14 cellular contexts compared by ENCODE assay signal in the genomic region with DNA sequence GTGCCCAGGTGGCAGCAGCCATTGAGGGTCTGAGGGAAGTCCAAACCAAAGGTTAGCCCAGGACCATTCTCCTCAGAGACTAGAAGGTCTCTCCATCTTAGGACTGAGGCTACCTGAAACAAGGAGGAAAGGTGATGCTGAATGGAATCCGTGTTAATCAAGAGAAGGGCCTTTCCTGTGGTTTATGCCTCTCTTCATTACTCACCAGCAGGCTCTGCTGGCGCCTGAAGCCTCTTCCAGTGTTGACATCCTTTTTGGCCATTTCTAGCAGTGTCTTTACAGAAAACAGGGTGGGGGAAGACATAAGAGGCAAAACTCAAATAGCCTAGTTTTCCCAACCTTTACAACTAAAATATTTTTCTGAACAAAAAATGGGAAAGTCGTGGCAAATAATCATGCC.
A peak's percentile ranks its signal among the peaks of the same experiment; 100 is the strongest.
DNase-seq lines count a peak whose midpoint lies in the region; TF ChIP-seq lines count a peak whose summit lies in the region.
"Had no signal": no experiment of that assay in that cellular context is flagged by ENCODE, and none has a peak within 500 bp of the region (broad histone marks: within the 10 kb centered on the region; RNA-seq: fewer than 3 reads in every experiment).

No MANE protein-coding gene starts in this region.

- H3K4me3 ChIP-seq in epithelial cell of esophagus (ENCODE audit: low read length) (no peak overlapping the region), retinal pigment epithelial cell (ENCODE audit: low read length) (no peak overlapping the region), suprapubic skin (no peak overlapping the region)
- H3K4me3 ChIP-seq in CD8-positive, alpha-beta memory T cell (ENCODE audit: low read length): no peak overlapping the region
- H3K4me3 ChIP-seq: dorsolateral prefrontal cortex had no signal

- no peak overlapping the region for H3K27ac Mint-ChIP-seq in CD8-positive, alpha-beta memory T cell
- H3K27ac Mint-ChIP-seq: CD8-positive, alpha-beta T cell had no signal

- TF ChIP-seq POLR2A in suprapubic skin (IDR thresholded peaks at IDR 0.05): no peak

- H3K4me1 Mint-ChIP-seq in CD8-positive, alpha-beta memory T cell: no peaks in the 10 kb centered on the region

- no peaks in the 10 kb centered on the region for H3K36me3 ChIP-seq in suprapubic skin
- no peaks in the 10 kb centered on the region for H3K36me3 ChIP-seq in CD8-positive, alpha-beta memory T cell (ENCODE audit: insufficient read depth, low read length)

- no peaks in the 10 kb centered on the region for H3K36me3 Mint-ChIP-seq in CD8-positive, alpha-beta memory T cell
- H3K36me3 Mint-ChIP-seq: CD8-positive, alpha-beta T cell had no signal

- H3K9me3 Mint-ChIP-seq in CD8-positive, alpha-beta memory T cell: no peaks in the 10 kb centered on the region
- H3K9me3 Mint-ChIP-seq: CD8-positive, alpha-beta T cell had no signal

- CTCF ChIA-PET in CD8-positive, alpha-beta memory T cell (lab: Charles Lee): no interaction called here

- TF ChIP-seq CTCF in epithelial cell of esophagus (IDR thresholded peaks at IDR 0.05; ENCODE audit: insufficient read depth, low read depth, low read length, missing control alignments) (no peak), retinal pigment epithelial cell (conservative IDR thresholded peaks at IDR 0.05; ENCODE audit: low read depth, low read length) (peak; percentile 12), suprapubic skin (IDR thresholded peaks at IDR 0.05) (no peak)

- H3K27me3 Mint-ChIP-seq in CD8-positive, alpha-beta memory T cell: peaks cover 16 to 24% of the 10 kb centered on the region in 2 donors

- no peak overlapping the region for H3K27ac ChIP-seq in suprapubic skin
- H3K27ac ChIP-seq in CD8-positive, alpha-beta memory T cell (ENCODE audit: low read depth, low read length): no peak overlapping the region

- WGBS in suprapubic skin: 69% methylated on average over 3 of the region's 3 CpGs

- peaks cover 32% of the 10 kb centered on the region for H3K4me1 ChIP-seq in suprapubic skin
- no peaks in the 10 kb centered on the region for H3K4me1 ChIP-seq in CD8-positive, alpha-beta memory T cell (ENCODE audit: insufficient read depth, low read length)

- no peak overlapping the region for H3K4me3 Mint-ChIP-seq in CD8-positive, alpha-beta memory T cell
- H3K4me3 Mint-ChIP-seq: CD8-positive, alpha-beta T cell had no signal

- POLR2A ChIA-PET in CD8-positive, alpha-beta memory T cell (lab: Charles Lee): no interaction called here

- no peaks in the 10 kb centered on the region for H3K27me3 ChIP-seq in suprapubic skin
- H3K27me3 ChIP-seq in CD8-positive, alpha-beta memory T cell (ENCODE audit: insufficient read depth, low read length, poor library complexity, severe bottlenecking): no peaks in the 10 kb centered on the region
- H3K27me3 ChIP-seq: dorsolateral prefrontal cortex had no signal

- no peak for TF ChIP-seq EP300 in suprapubic skin (IDR thresholded peaks at IDR 0.05)

- H3K9me3 ChIP-seq in suprapubic skin: no peaks in the 10 kb centered on the region
- H3K9me3 ChIP-seq in CD8-positive, alpha-beta memory T cell (ENCODE audit: low read length): no peaks in the 10 kb centered on the region

- DNase-seq in H4 (ENCODE audit: low spot score) (peak; percentile 21), RKO (ENCODE audit: low spot score) (peak; percentile 20), epithelial cell of esophagus (ENCODE audit: low read depth) (peak; percentile 85), retinal pigment epithelial cell (ENCODE audit: low read depth) (no peak), amygdala (lab: John Stamatoyannopoulos, UW) (no peak), retina (no peak), suprapubic skin (ENCODE audit: low spot score in 2 of 2) (no peak)
- no peak for DNase-seq in CD8-positive, alpha-beta memory T cell
- DNase-seq: activated CD4-positive, CD25-positive, alpha-beta regulatory T cell; CD8-positive, alpha-beta T cell; NCI-H187 treated with DMSO at 0.1 percent for 48 hours; stimulated activated CD4-positive, alpha-beta T cell treated with anti-CD3 and anti-CD28 coated beads, Interleukin-4, amount 100 ng/mL, for 24 hours; stimulated activated naive CD4-positive, alpha-beta T cell treated with Interleukin-2 at 50 U/mL for 16 hours had no signal

Comparison
In these comparisons a context has a peak if more than half of its experiments do, and no peak if none do; other contexts are left out.
1. DNase-seq: peak in H4 (single experiment), RKO (single experiment) and epithelial cell of esophagus (single experiment); none in retinal pigment epithelial cell (single experiment), amygdala (0 of 56), retina (single experiment), suprapubic skin (0 of 2) and CD8-positive, alpha-beta memory T cell (0 of 5).